Comparison of ENCODE assay signal across 18 cellular contexts in genomic region chr4:181693517-181693916, GRCh38.
A peak's percentile ranks its signal among the peaks of the same experiment; 100 is the strongest.
DNase-seq lines count a peak whose midpoint lies in the region; ATAC-seq and TF ChIP-seq lines count a peak whose summit lies in the region.
"Had no signal": no experiment of that assay in that cellular context is flagged by ENCODE, and none has a peak within 500 bp of the region (broad histone marks: within the 10 kb centered on the region; RNA-seq: fewer than 3 reads in every experiment).

No MANE protein-coding gene starts in this region.

- H3K4me3 Mint-ChIP-seq in WTC11: no peak overlapping the region
- H3K4me3 Mint-ChIP-seq: CD8-positive, alpha-beta T cell; HFFc6 had no signal

- TF ChIP-seq CTCF in SK-N-SH (IDR thresholded peaks at IDR 0.05) (no peak), WTC11 (IDR thresholded peaks at IDR 0.05) (no peak)

- H3K27me3 ChIP-seq in SK-N-SH (ENCODE audit: insufficient read depth) (no peaks in the 10 kb centered on the region), mesendoderm (ENCODE audit: insufficient read depth, low read length, poor library complexity) (no peaks in the 10 kb centered on the region)
- H3K27me3 ChIP-seq: BLaER1 had no signal

- H3K9ac ChIP-seq in SK-N-SH (no peak overlapping the region), mesendoderm (ENCODE audit: low read length) (no peak overlapping the region)
- H3K9ac ChIP-seq: BLaER1 had no signal

- no peak overlapping the region for H3K18ac ChIP-seq in mesendoderm (ENCODE audit: low read length)

- H3K56ac ChIP-seq in mesendoderm (ENCODE audit: low read length): no peak overlapping the region

- CTCF ChIA-PET in SK-N-SH (lab: Yijun Ruan, JAX) (no interaction called here), WTC11 (lab: Charles Lee) (no interaction called here)

- H3K27me3 Mint-ChIP-seq in WTC11 (ENCODE audit: low read depth): no peaks in the 10 kb centered on the region

- H3K4me1 Mint-ChIP-seq in WTC11: peaks cover 24% of the 10 kb centered on the region

- H3K4me2 ChIP-seq in SK-N-SH (no peak overlapping the region), mesendoderm (ENCODE audit: low read length) (no peak overlapping the region)
- H3K4me2 ChIP-seq: A549, BLaER1 had no signal

- H4K20me1 ChIP-seq in SK-N-SH (ENCODE audit: insufficient read depth): no peaks in the 10 kb centered on the region
- H4K20me1 ChIP-seq: BLaER1 had no signal

- H3K4me1 ChIP-seq in SK-N-SH (ENCODE audit: control insufficient read depth in 1 of 2, insufficient read depth in 2 of 2, low read depth in 1 of 2, low read length in 1 of 2) (0 out of 4 replicates have a peak, but pooled peaks cover 0 to 3% of the 10 kb centered on the region in 2 experiments), mesendoderm (ENCODE audit: control insufficient read depth, low read depth, low read length) (peaks cover 2% of the 10 kb centered on the region)
- H3K4me1 ChIP-seq: A549 had no signal

- no peaks in the 10 kb centered on the region for H3K79me1 ChIP-seq in mesendoderm (ENCODE audit: low read length)

- no peaks in the 10 kb centered on the region for H3F3A ChIP-seq in SK-N-SH (replicated peaks; ENCODE audit: insufficient read depth)

- no peak for DNase-seq in SK-N-SH
- DNase-seq in WTC11 (ENCODE audit: low spot score): no peak
- DNase-seq in mesendoderm: peak; percentile 51
- DNase-seq in HCEC 1CT: no peak
- no peak for DNase-seq in NAMALWA (ENCODE audit: low spot score)
- no peak for DNase-seq in NCI-H1930 (lab: John Stamatoyannopoulos, UW)
- DNase-seq: CD8-positive, alpha-beta T cell; DMS 273 treated with DMSO at 0.1 percent for 48 hours; DMS53; DND-41; EL; HFFc6 had no signal

- WGBS in SK-N-SH (ENCODE audit: low lambda C conversion rate): 46% methylated on average over 4 of the region's 7 CpGs
- WGBS in mesendoderm (ENCODE audit: extremely low coverage, insufficient coverage, low lambda C conversion rate): no CpG with 5 or more reads among the region's 7 CpGs

- TF ChIP-seq EP300 in SK-N-SH (IDR thresholded peaks at IDR 0.05; ENCODE audit: borderline replicate concordance in 1 of 2, low read depth in 1 of 2, low read length in 1 of 2): no peak

- no peak overlapping the region for H2BK120ac ChIP-seq in mesendoderm (ENCODE audit: low read depth, low read length)

- no peak overlapping the region for H4K5ac ChIP-seq in mesendoderm (ENCODE audit: low read length)

- POLR2A ChIA-PET in SK-N-SH (lab: Yijun Ruan, JAX): no interaction called here
- POLR2A ChIA-PET in WTC11 (lab: Charles Lee): no interaction called here

- H3K9me2 ChIP-seq in SK-N-SH: no peaks in the 10 kb centered on the region

- H2AFZ ChIP-seq in SK-N-SH (ENCODE audit: low read depth): no peak overlapping the region

- ATAC-seq in SK-N-SH treated with all-trans-retinoic acid at 6 μM for 48 hours (no peak), WTC11 (peak; percentile 59; the same call in 1 of the 2 replicates)
- ATAC-seq: A549; CD8-positive, alpha-beta T cell had no signal

- H3K4me3 ChIP-seq in SK-N-SH (ENCODE audit: low read depth in 2 of 2, low read length in 1 of 2): no peak overlapping the region
- no peak overlapping the region for H3K4me3 ChIP-seq in mesendoderm (ENCODE audit: low read length)
- H3K4me3 ChIP-seq: A549, BLaER1, HAP-1 had no signal

- H3K27ac Mint-ChIP-seq in WTC11: no peak overlapping the region
- H3K27ac Mint-ChIP-seq: CD8-positive, alpha-beta T cell; HFFc6 had no signal

- H2BK5ac ChIP-seq in mesendoderm (ENCODE audit: low read length): no peak overlapping the region

- H2AK5ac ChIP-seq in mesendoderm (ENCODE audit: low read length): no peak overlapping the region

- H3K27ac ChIP-seq in SK-N-SH (ENCODE audit: low read depth in 2 of 2, low read length in 1 of 2) (no peak overlapping the region), mesendoderm (ENCODE audit: low read depth, low read length) (no peak overlapping the region)
- H3K27ac ChIP-seq: 22Rv1, A549, BLaER1, HL-60 had no signal

- H4K8ac ChIP-seq in mesendoderm (ENCODE audit: low read depth, low read length): no peak overlapping the region

- H3K9me3 Mint-ChIP-seq in WTC11: no peaks in the 10 kb centered on the region
- H3K9me3 Mint-ChIP-seq: HFFc6 had no signal

- H2BK15ac ChIP-seq in mesendoderm (replicated peaks; ENCODE audit: low read depth): no peak overlapping the region

- H3K23ac ChIP-seq in mesendoderm (ENCODE audit: low read length): no peak overlapping the region

- no peaks in the 10 kb centered on the region for H3K9me3 ChIP-seq in SK-N-SH
- H3K9me3 ChIP-seq: A549, BLaER1, HAP-1 had no signal

- no peaks in the 10 kb centered on the region for H3K36me3 ChIP-seq in SK-N-SH (replicated peaks in 1 of 2; ENCODE audit: control insufficient read depth in 1 of 2, insufficient read depth in 2 of 2, low read length in 1 of 2)
- no peaks in the 10 kb centered on the region for H3K36me3 ChIP-seq in mesendoderm (ENCODE audit: control insufficient read depth, insufficient read depth, low read length)
- H3K36me3 ChIP-seq: BLaER1, HAP-1 had no signal

- H3K36me3 Mint-ChIP-seq in WTC11: no peaks in the 10 kb centered on the region
- H3K36me3 Mint-ChIP-seq: CD8-positive, alpha-beta T cell had no signal

- H3K79me2 ChIP-seq in SK-N-SH (ENCODE audit: insufficient read depth): no peaks in the 10 kb centered on the region
- no peaks in the 10 kb centered on the region for H3K79me2 ChIP-seq in mesendoderm (ENCODE audit: control insufficient read depth, insufficient read depth, low read length)

- TF ChIP-seq RAD21 in SK-N-SH (IDR thresholded peaks at IDR 0.05; ENCODE audit: low read length): no peak

- H3K4ac ChIP-seq in mesendoderm (ENCODE audit: low read depth, low read length): no peak overlapping the region

TF ChIP-seq in SK-N-SH, 30 proteins besides CTCF, POLR2A, EP300 and RAD21 (continues in another document):
- no peak for TF ChIP-seq TEAD4 (IDR thresholded peaks at IDR 0.05; ENCODE audit: borderline replicate concordance, insufficient read depth)

TF ChIP-seq in SK-N-SH treated with all-trans-retinoic acid at 6 μM for 48 hours, 23 proteins besides CTCF, POLR2A, EP300 and RAD21 (continues in another document):
- TF ChIP-seq ZNF8 (CRISPR knock-in tag; IDR thresholded peaks at IDR 0.05) (no peak), CSDC2 (CRISPR knock-in tag; IDR thresholded peaks at IDR 0.05) (no peak), ZNF70 (CRISPR knock-in tag; IDR thresholded peaks at IDR 0.05) (no peak), CREB5 (CRISPR knock-in tag; IDR thresholded peaks at IDR 0.05; ENCODE audit: low read depth) (no peak), ARNTL (CRISPR knock-in tag; IDR thresholded peaks at IDR 0.05; ENCODE audit: borderline replicate concordance, low read depth) (no peak), BACH2 (CRISPR knock-in tag; IDR thresholded peaks at IDR 0.05; ENCODE audit: borderline replicate concordance) (no peak), OSR1 (CRISPR knock-in tag; IDR thresholded peaks at IDR 0.05) (no peak), ESRRG (CRISPR knock-in tag; IDR thresholded peaks at IDR 0.05) (no peak), RARB (CRISPR knock-in tag; IDR thresholded peaks at IDR 0.05) (no peak)

TF ChIP-seq in WTC11, 78 proteins besides CTCF, POLR2A, EP300 and RAD21:
- TF ChIP-seq FOXP4 (CRISPR knock-in tag; IDR thresholded peaks at IDR 0.05): no peak
